In genomic region chr12:116736962-116737773, GRCh38 we compare ENCODE assay signal across 1 cellular context.
TF ChIP-seq lines count a peak whose summit lies in the region.

No MANE protein-coding gene starts in this region.

TF ChIP-seq in HepG2, 621 proteins besides CTCF, POLR2A, EP300 and RAD21:
- no peak for TF ChIP-seq ZNF180 (CRISPR knock-in tag; IDR thresholded peaks at IDR 0.05; ENCODE audit: borderline replicate concordance, low read depth)
- peak; percentile 40 for TF ChIP-seq ZNF687 (CRISPR knock-in tag; IDR thresholded peaks at IDR 0.05)
- TF ChIP-seq ZNF512B (CRISPR knock-in tag; IDR thresholded peaks at IDR 0.05; ENCODE audit: borderline replicate concordance): peak; percentile 80
- TF ChIP-seq TBP (CRISPR knock-in tag; IDR thresholded peaks at IDR 0.05): no peak
- TF ChIP-seq SALL1 (CRISPR knock-in tag; IDR thresholded peaks at IDR 0.05): peak; percentile 26; the same call in 1 of the 2 replicates
- no peak for TF ChIP-seq ARID4A (CRISPR knock-in tag; IDR thresholded peaks at IDR 0.05; ENCODE audit: borderline replicate concordance)
- 0 out of 2 replicates have a peak, but pooled peaks have one; percentile 17 for TF ChIP-seq SAP130 (CRISPR knock-in tag; IDR thresholded peaks at IDR 0.05; ENCODE audit: low read depth)
- TF ChIP-seq ZSCAN12 (CRISPR knock-in tag; IDR thresholded peaks at IDR 0.05): no peak
- no peak for TF ChIP-seq HNRNPH1 (optimal IDR thresholded peaks at IDR 0.05; ENCODE audit: low read depth, low read length)
- no peak for TF ChIP-seq ZNF792 (CRISPR knock-in tag; IDR thresholded peaks at IDR 0.05)
- TF ChIP-seq HDAC1 (CRISPR knock-in tag; IDR thresholded peaks at IDR 0.05): 0 out of 2 replicates have a peak, but pooled peaks have one; percentile 21
- 0 out of 2 replicates have a peak, but pooled peaks have one; percentile 12 for TF ChIP-seq TFE3 (CRISPR knock-in tag; IDR thresholded peaks at IDR 0.05)
- TF ChIP-seq PRPF4 (IDR thresholded peaks at IDR 0.05; ENCODE audit: low read depth, low read length, poor library complexity, severe bottlenecking): no peak
- TF ChIP-seq ZNF747 (CRISPR knock-in tag; IDR thresholded peaks at IDR 0.05; ENCODE audit: borderline replicate concordance): 0 out of 2 replicates have a peak, but pooled peaks have one; percentile 5
- 0 out of 2 replicates have a peak, but pooled peaks have one; percentile 32 for TF ChIP-seq KDM2A (CRISPR knock-in tag; IDR thresholded peaks at IDR 0.05; ENCODE audit: borderline replicate concordance, low read depth)
- peak; percentile 11 for TF ChIP-seq SKI (IDR thresholded peaks at IDR 0.05; ENCODE audit: partially characterized antibody)
- TF ChIP-seq IKZF4 (CRISPR knock-in tag; IDR thresholded peaks at IDR 0.05; ENCODE audit: borderline replicate concordance, low read depth, not compliant biosample characterization): no peak
- no peak for TF ChIP-seq MZF1 (CRISPR knock-in tag; IDR thresholded peaks at IDR 0.05; ENCODE audit: borderline replicate concordance)
- peak; percentile 88; the same call in 1 of the 2 replicates for TF ChIP-seq U2AF2 (IDR thresholded peaks at IDR 0.05; ENCODE audit: low read depth, low read length)
- TF ChIP-seq PTBP1 (IDR thresholded peaks at IDR 0.05; ENCODE audit: low read depth, low read length, poor library complexity, severe bottlenecking): peak; percentile 40
- TF ChIP-seq FOXM1 (CRISPR knock-in tag; IDR thresholded peaks at IDR 0.05): no peak
- TF ChIP-seq DNMT1 (CRISPR knock-in tag; IDR thresholded peaks at IDR 0.05): no peak
- TF ChIP-seq HNRNPLL (IDR thresholded peaks at IDR 0.05; ENCODE audit: low read depth, low read length, poor library complexity, severe bottlenecking): peak; percentile 38
- TF ChIP-seq KDM5A (IDR thresholded peaks at IDR 0.05; ENCODE audit: borderline replicate concordance, low read length): peak; percentile 28; the same call in 1 of the 2 replicates
- TF ChIP-seq ZNF512 (CRISPR knock-in tag; IDR thresholded peaks at IDR 0.05): peak; percentile 97; the same call in 1 of the 2 replicates
- TF ChIP-seq ZNF607 (CRISPR knock-in tag; IDR thresholded peaks at IDR 0.05; ENCODE audit: borderline replicate concordance): no peak
- 0 out of 2 replicates have a peak, but pooled peaks have one; percentile 28 for TF ChIP-seq BATF2 (CRISPR knock-in tag; IDR thresholded peaks at IDR 0.05)
- TF ChIP-seq PCBP2 (optimal IDR thresholded peaks at IDR 0.05; ENCODE audit: low read depth, low read length, poor library complexity, severe bottlenecking): peak; percentile 75
